ENCODE assay signal across 1 cellular context in the genomic region with DNA sequence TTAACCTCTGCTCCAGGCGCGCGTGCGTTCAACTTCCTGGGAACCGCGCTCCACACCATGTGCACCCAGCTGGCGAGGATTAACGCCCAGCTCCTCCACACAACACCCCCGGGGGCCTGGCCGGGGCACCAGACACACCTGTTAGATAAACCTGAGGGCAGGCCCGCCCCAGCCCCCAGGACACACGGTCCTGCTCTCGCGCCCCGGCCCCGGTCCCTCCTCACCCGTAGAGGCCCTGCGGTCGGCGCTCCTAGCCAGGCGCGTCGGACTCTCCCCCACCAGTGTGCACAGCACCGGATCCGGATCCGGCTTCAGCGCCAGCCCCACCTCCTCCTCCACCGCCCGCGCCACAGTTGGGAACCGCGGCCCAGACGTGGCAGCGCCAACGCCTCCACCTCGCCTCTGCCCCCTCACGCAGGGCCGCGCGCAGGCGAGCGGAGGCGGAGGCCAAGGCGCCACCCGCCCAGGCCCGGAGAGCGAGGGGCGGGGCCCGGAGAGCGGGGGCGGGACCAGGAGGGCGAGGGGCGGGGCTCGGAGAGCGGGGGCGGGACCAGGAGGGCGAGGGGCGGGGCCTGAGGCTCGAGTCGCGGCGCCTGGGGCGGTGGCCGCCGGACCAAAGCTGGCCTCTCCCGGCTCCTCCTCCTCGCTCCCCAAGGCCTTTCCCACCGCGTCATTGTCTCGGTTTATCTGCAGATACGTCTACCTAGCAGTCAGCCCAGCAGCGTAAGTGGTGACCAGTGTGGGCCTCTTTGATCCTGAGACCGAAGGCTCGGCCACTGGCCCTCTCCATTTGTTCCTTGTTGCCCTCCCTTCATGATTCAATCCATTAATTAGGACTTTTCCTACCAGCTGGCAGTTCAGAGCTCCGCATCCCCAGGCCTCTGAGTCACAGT.
TF ChIP-seq lines count a peak whose summit lies in the region.

Gene GNPNAT1 (minus strand): TSS at position 404 of the 893 bp plus-strand sequence. CDS start 6,957 bp downstream, outside the sequence.

TF ChIP-seq in WTC11, 78 proteins besides CTCF, POLR2A, EP300 and RAD21 (continued from another document and continues in another):
- no peak for TF ChIP-seq ATF3 (CRISPR knock-in tag; conservative IDR thresholded peaks at IDR 0.05)
- TF ChIP-seq ZMAT4 (CRISPR knock-in tag; IDR thresholded peaks at IDR 0.05) = no peak
- TF ChIP-seq ESRRA (CRISPR knock-in tag; IDR thresholded peaks at IDR 0.05; ENCODE audit: borderline replicate concordance) = no peak
- TF ChIP-seq, protein P1, sequence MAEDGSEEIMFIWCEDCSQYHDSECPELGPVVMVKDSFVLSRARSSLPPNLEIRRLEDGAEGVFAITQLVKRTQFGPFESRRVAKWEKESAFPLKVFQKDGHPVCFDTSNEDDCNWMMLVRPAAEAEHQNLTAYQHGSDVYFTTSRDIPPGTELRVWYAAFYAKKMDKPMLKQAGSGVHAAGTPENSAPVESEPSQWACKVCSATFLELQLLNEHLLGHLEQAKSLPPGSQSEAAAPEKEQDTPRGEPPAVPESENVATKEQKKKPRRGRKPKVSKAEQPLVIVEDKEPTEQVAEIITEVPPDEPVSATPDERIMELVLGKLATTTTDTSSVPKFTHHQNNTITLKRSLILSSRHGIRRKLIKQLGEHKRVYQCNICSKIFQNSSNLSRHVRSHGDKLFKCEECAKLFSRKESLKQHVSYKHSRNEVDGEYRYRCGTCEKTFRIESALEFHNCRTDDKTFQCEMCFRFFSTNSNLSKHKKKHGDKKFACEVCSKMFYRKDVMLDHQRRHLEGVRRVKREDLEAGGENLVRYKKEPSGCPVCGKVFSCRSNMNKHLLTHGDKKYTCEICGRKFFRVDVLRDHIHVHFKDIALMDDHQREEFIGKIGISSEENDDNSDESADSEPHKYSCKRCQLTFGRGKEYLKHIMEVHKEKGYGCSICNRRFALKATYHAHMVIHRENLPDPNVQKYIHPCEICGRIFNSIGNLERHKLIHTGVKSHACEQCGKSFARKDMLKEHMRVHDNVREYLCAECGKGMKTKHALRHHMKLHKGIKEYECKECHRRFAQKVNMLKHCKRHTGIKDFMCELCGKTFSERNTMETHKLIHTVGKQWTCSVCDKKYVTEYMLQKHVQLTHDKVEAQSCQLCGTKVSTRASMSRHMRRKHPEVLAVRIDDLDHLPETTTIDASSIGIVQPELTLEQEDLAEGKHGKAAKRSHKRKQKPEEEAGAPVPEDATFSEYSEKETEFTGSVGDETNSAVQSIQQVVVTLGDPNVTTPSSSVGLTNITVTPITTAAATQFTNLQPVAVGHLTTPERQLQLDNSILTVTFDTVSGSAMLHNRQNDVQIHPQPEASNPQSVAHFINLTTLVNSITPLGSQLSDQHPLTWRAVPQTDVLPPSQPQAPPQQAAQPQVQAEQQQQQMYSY (CRISPR knock-in tag; IDR thresholded peaks at IDR 0.05) = no peak
- no peak for TF ChIP-seq NFYB (CRISPR knock-in tag; conservative IDR thresholded peaks at IDR 0.05; ENCODE audit: low read depth)
- TF ChIP-seq NR2C2 (CRISPR knock-in tag; IDR thresholded peaks at IDR 0.05) = no peak
- TF ChIP-seq, protein P2, sequence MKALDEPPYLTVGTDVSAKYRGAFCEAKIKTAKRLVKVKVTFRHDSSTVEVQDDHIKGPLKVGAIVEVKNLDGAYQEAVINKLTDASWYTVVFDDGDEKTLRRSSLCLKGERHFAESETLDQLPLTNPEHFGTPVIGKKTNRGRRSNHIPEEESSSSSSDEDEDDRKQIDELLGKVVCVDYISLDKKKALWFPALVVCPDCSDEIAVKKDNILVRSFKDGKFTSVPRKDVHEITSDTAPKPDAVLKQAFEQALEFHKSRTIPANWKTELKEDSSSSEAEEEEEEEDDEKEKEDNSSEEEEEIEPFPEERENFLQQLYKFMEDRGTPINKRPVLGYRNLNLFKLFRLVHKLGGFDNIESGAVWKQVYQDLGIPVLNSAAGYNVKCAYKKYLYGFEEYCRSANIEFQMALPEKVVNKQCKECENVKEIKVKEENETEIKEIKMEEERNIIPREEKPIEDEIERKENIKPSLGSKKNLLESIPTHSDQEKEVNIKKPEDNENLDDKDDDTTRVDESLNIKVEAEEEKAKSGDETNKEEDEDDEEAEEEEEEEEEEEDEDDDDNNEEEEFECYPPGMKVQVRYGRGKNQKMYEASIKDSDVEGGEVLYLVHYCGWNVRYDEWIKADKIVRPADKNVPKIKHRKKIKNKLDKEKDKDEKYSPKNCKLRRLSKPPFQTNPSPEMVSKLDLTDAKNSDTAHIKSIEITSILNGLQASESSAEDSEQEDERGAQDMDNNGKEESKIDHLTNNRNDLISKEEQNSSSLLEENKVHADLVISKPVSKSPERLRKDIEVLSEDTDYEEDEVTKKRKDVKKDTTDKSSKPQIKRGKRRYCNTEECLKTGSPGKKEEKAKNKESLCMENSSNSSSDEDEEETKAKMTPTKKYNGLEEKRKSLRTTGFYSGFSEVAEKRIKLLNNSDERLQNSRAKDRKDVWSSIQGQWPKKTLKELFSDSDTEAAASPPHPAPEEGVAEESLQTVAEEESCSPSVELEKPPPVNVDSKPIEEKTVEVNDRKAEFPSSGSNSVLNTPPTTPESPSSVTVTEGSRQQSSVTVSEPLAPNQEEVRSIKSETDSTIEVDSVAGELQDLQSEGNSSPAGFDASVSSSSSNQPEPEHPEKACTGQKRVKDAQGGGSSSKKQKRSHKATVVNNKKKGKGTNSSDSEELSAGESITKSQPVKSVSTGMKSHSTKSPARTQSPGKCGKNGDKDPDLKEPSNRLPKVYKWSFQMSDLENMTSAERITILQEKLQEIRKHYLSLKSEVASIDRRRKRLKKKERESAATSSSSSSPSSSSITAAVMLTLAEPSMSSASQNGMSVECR (CRISPR knock-in tag; IDR thresholded peaks at IDR 0.05; ENCODE audit: borderline replicate concordance) = peak; percentile 84; the same call in 1 of the 2 replicates
- 0 out of 2 replicates have a peak, but pooled peaks have one; percentile 46 for TF ChIP-seq SMAD3 (CRISPR knock-in tag; IDR thresholded peaks at IDR 0.05; ENCODE audit: borderline replicate concordance)
- no peak for TF ChIP-seq JAZF1 (CRISPR knock-in tag; IDR thresholded peaks at IDR 0.05)
- no peak for TF ChIP-seq CDX4 (CRISPR knock-in tag; IDR thresholded peaks at IDR 0.05; ENCODE audit: borderline replicate concordance)
- no peak for TF ChIP-seq HMGA2 (CRISPR knock-in tag; IDR thresholded peaks at IDR 0.05)
- TF ChIP-seq ZNF512 (CRISPR knock-in tag; IDR thresholded peaks at IDR 0.05; ENCODE audit: borderline replicate concordance) = no peak
- TF ChIP-seq EMX1 (CRISPR knock-in tag; IDR thresholded peaks at IDR 0.05) = no peak
- peak; percentile 17; the same call in 1 of the 2 replicates for TF ChIP-seq ZNF281 (CRISPR knock-in tag; IDR thresholded peaks at IDR 0.05)
- no peak for TF ChIP-seq MXD4 (CRISPR knock-in tag; IDR thresholded peaks at IDR 0.05; ENCODE audit: borderline replicate concordance)
- TF ChIP-seq NR1H2 (CRISPR knock-in tag; IDR thresholded peaks at IDR 0.05) = no peak
- TF ChIP-seq CBFB (CRISPR knock-in tag; IDR thresholded peaks at IDR 0.05; ENCODE audit: low read depth) = peak; percentile 74; the same call in 1 of the 2 replicates
- no peak for TF ChIP-seq ZNF396 (CRISPR knock-in tag; IDR thresholded peaks at IDR 0.05; ENCODE audit: borderline replicate concordance)
- no peak; the same call in 1 of the 2 replicates for TF ChIP-seq ZNF232 (CRISPR knock-in tag; IDR thresholded peaks at IDR 0.05)
- no peak for TF ChIP-seq ZNF416 (CRISPR knock-in tag; IDR thresholded peaks at IDR 0.05)
- no peak for TF ChIP-seq SOX15 (CRISPR knock-in tag; IDR thresholded peaks at IDR 0.05)
- TF ChIP-seq, protein P3, sequence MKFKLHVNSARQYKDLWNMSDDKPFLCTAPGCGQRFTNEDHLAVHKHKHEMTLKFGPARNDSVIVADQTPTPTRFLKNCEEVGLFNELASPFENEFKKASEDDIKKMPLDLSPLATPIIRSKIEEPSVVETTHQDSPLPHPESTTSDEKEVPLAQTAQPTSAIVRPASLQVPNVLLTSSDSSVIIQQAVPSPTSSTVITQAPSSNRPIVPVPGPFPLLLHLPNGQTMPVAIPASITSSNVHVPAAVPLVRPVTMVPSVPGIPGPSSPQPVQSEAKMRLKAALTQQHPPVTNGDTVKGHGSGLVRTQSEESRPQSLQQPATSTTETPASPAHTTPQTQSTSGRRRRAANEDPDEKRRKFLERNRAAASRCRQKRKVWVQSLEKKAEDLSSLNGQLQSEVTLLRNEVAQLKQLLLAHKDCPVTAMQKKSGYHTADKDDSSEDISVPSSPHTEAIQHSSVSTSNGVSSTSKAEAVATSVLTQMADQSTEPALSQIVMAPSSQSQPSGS (CRISPR knock-in tag; IDR thresholded peaks at IDR 0.05; ENCODE audit: borderline replicate concordance, low read depth) = no peak
- 0 out of 2 replicates have a peak, but pooled peaks have one; percentile 30 for TF ChIP-seq E2F1 (CRISPR knock-in tag; IDR thresholded peaks at IDR 0.05)
- peak; percentile 82; the same call in 1 of the 2 replicates for TF ChIP-seq JUN (CRISPR knock-in tag; IDR thresholded peaks at IDR 0.05)
- no peak for TF ChIP-seq IRF2 (CRISPR knock-in tag; IDR thresholded peaks at IDR 0.05; ENCODE audit: borderline replicate concordance, low read depth)
- TF ChIP-seq, protein P4, sequence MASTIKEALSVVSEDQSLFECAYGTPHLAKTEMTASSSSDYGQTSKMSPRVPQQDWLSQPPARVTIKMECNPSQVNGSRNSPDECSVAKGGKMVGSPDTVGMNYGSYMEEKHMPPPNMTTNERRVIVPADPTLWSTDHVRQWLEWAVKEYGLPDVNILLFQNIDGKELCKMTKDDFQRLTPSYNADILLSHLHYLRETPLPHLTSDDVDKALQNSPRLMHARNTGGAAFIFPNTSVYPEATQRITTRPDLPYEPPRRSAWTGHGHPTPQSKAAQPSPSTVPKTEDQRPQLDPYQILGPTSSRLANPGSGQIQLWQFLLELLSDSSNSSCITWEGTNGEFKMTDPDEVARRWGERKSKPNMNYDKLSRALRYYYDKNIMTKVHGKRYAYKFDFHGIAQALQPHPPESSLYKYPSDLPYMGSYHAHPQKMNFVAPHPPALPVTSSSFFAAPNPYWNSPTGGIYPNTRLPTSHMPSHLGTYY (CRISPR knock-in tag; IDR thresholded peaks at IDR 0.05) = no peak
- no peak for TF ChIP-seq RELA (CRISPR knock-in tag; IDR thresholded peaks at IDR 0.05; ENCODE audit: borderline replicate concordance)
